17 cellular contexts compared by ENCODE assay signal in the genomic region with DNA sequence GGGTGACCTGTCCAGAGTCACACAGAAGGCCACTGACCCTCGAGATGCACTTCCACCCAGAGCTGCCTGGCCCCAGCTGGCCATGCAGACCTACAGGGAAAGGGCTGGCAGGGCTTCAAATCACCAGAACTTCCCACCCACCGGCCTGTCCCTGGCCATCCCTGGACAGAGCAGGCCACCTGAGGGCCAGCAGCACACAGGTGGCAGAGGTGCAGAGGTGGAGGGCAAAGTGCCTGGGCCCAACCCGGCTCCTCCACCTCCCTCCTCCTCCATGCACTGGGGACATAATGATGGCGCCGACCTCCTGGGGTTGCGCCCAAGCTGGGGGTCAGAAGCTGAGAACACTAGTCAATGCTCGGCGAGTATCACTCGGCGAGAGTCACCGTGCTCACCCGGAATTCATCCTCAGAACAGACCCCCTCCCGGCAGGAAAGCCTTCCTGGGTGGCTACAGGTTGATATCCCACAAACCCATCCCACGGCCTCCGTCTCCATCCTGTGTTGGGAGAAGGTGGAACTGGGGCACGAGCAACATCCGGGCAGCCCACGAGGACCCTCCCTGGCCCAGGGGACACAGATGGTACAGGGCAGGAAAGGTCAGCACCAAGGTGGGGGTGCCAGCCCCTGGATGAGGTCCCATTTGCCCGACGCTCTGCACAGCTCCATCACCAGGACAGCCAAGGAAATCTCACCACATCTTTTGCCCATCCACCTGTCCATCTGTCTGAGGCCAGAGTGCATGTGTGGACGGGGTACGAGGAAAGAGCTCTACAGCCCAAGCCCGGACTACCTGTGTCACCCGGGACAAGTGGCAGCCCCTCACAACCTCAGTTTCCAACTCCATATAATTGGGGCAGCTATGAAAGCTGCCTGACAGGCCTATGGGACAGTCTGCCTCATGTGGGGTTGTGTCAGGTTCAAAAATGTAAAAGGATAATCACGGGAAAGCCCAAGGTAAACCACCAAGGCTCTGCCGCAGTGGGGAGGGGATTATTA. TPM values are rescaled to one million over a fixed set of nuclear protein-coding genes. Genes with fewer than 3 reads are reported as not detected.
A peak's percentile ranks its signal among the peaks of the same experiment; 100 is the strongest.
DNase-seq lines count a peak whose midpoint lies in the region; ATAC-seq and TF ChIP-seq lines count a peak whose summit lies in the region.
"Had no signal": no experiment of that assay in that cellular context is flagged by ENCODE, and none has a peak within 500 bp of the region (broad histone marks: within the 10 kb centered on the region; RNA-seq: fewer than 3 reads in every experiment).

No MANE protein-coding gene starts in this region.

- H3K27ac ChIP-seq in right atrium auricular region (no peak overlapping the region), lower lobe of right lung (no peak overlapping the region), upper lobe of right lung (no peak overlapping the region)
- H3K27ac ChIP-seq: A549, GM23248, RWPE1 had no signal

- H3K36me3 Mint-ChIP-seq in activated CD8-positive, alpha-beta T cell treated with anti-CD3 and anti-CD28 coated beads, Interleukin-2, amount 10 ng/mL, durations not matched to agents 7 days and 5 days (ENCODE audit: low read depth): no peaks in the 10 kb centered on the region
- H3K36me3 Mint-ChIP-seq: CD4-positive, CD25-positive, alpha-beta regulatory T cell had no signal

- H3K27me3 ChIP-seq in right atrium auricular region (peaks cover 0 to 7% of the 10 kb centered on the region in 2 donors), lower lobe of right lung (ENCODE audit: low read depth) (peaks cover 25% of the 10 kb centered on the region), upper lobe of right lung (peaks cover 24% of the 10 kb centered on the region)

- H3K9me3 ChIP-seq in right atrium auricular region (no peaks in the 10 kb centered on the region), lower lobe of right lung (peaks cover 4% of the 10 kb centered on the region), upper lobe of right lung (no peaks in the 10 kb centered on the region)
- H3K9me3 ChIP-seq: A549 had no signal

- peaks cover 6% of the 10 kb centered on the region for H3K27me3 Mint-ChIP-seq in activated CD8-positive, alpha-beta T cell treated with anti-CD3 and anti-CD28 coated beads, Interleukin-2, amount 10 ng/mL, durations not matched to agents 7 days and 5 days (ENCODE audit: low read depth)

- H3K4me1 ChIP-seq in right atrium auricular region (no peaks in the 10 kb centered on the region), lower lobe of right lung (no peaks in the 10 kb centered on the region), upper lobe of right lung (no peaks in the 10 kb centered on the region)
- H3K4me1 ChIP-seq: A549 had no signal

- POLR2A ChIA-PET in activated CD8-positive, alpha-beta T cell treated with anti-CD3 and anti-CD28 coated beads, Interleukin-2, amount 10 ng/mL, durations not matched to agents 7 days and 5 days (lab: Charles Lee): no interaction called here

- H3K27ac Mint-ChIP-seq in activated CD8-positive, alpha-beta T cell treated with anti-CD3 and anti-CD28 coated beads, Interleukin-2, amount 10 ng/mL, durations not matched to agents 7 days and 5 days: no peak overlapping the region
- H3K27ac Mint-ChIP-seq: CD4-positive, CD25-positive, alpha-beta regulatory T cell had no signal

- H3K4me1 Mint-ChIP-seq in activated CD8-positive, alpha-beta T cell treated with anti-CD3 and anti-CD28 coated beads, Interleukin-2, amount 10 ng/mL, durations not matched to agents 7 days and 5 days (ENCODE audit: low read depth): peaks cover 3% of the 10 kb centered on the region

- H3K4me3 Mint-ChIP-seq in activated CD8-positive, alpha-beta T cell treated with anti-CD3 and anti-CD28 coated beads, Interleukin-2, amount 10 ng/mL, durations not matched to agents 7 days and 5 days: no peak overlapping the region
- H3K4me3 Mint-ChIP-seq: CD4-positive, CD25-positive, alpha-beta regulatory T cell had no signal

- H3K4me3 ChIP-seq in right atrium auricular region (no peak overlapping the region), lower lobe of right lung (no peak overlapping the region), upper lobe of right lung (no peak overlapping the region)
- H3K4me3 ChIP-seq: A549, GM12878, GM23248 had no signal

- DNase-seq in Right ventricle myocardium inferior (ENCODE audit: missing footprints): peak; percentile 61
- no peak for DNase-seq in right atrium auricular region (ENCODE audit: low spot score)
- peak; percentile 17 for DNase-seq in Right ventricle myocardium superior
- peak; percentile 36 for DNase-seq in lower lobe of right lung
- DNase-seq in upper lobe of right lung: peak; percentile 48
- no peak for DNase-seq in activated CD8-positive, alpha-beta T cell treated with anti-CD3 and anti-CD28 coated beads, Interleukin-2, amount 10 ng/mL, durations not matched to agents 7 days and 5 days
- DNase-seq in NCI-H1436 (lab: John Stamatoyannopoulos, UW): no peak
- no peak for DNase-seq in NCI-H1417 (lab: John Stamatoyannopoulos, UW)
- DNase-seq: CD4-positive, CD25-positive, alpha-beta regulatory T cell; GM23248; NCI-H1694; NCI-H345; NCI-H69; NK-92 treated with Interleukin-12 subunit alpha and Interleukin-12 subunit beta, amount 100 ng/mL, for 24 hours had no signal

- no peaks in the 10 kb centered on the region for H3K36me3 ChIP-seq in right atrium auricular region
- H3K36me3 ChIP-seq in lower lobe of right lung: no peaks in the 10 kb centered on the region
- H3K36me3 ChIP-seq in upper lobe of right lung: no peaks in the 10 kb centered on the region

- TF ChIP-seq CTCF in right atrium auricular region (IDR thresholded peaks at IDR 0.05): no peak
- TF ChIP-seq CTCF in lower lobe of right lung (IDR thresholded peaks at IDR 0.05): no peak
- no peak for TF ChIP-seq CTCF in upper lobe of right lung (IDR thresholded peaks at IDR 0.05)

- ATAC-seq in Right ventricle myocardium inferior (no peak), Right ventricle myocardium superior (ENCODE audit: poor library complexity) (no peak), lower lobe of right lung (no peak), upper lobe of right lung (no peak)
- no peak for ATAC-seq in activated CD8-positive, alpha-beta T cell treated with anti-CD3 and anti-CD28 coated beads, Interleukin-2, amount 10 ng/mL, durations not matched to agents 7 days and 5 days
- ATAC-seq: A549, GM12878 had no signal

- intact Hi-C loops in Right ventricle myocardium inferior (cut with DNase I): no loop called here
- intact Hi-C loops in Right ventricle myocardium superior (cut with DNase I): no loop called here
- intact Hi-C loops in lower lobe of right lung (cut with DNase I): no loop called here
- intact Hi-C loops in upper lobe of right lung (cut with DNase I): no loop called here

- H3K9me3 Mint-ChIP-seq in activated CD8-positive, alpha-beta T cell treated with anti-CD3 and anti-CD28 coated beads, Interleukin-2, amount 10 ng/mL, durations not matched to agents 7 days and 5 days (ENCODE audit: insufficient read depth): no peaks in the 10 kb centered on the region

- CTCF ChIA-PET in activated CD8-positive, alpha-beta T cell treated with anti-CD3 and anti-CD28 coated beads, Interleukin-2, amount 10 ng/mL, durations not matched to agents 7 days and 5 days (lab: Charles Lee): no interaction called here

RNA-seq across cellular contexts. Expression of a gene that starts 10.8 kb away (rescaled TPM):
- 0.68 TPM for total RNA-seq in Right ventricle myocardium inferior
- 1 to 10 TPM in 1 of 2 donors, under 1 TPM in 1; 0.93 to 5.7 TPM for total RNA-seq in right atrium auricular region
- 0.46 TPM for total RNA-seq in Right ventricle myocardium superior
- total RNA-seq in lower lobe of right lung: 1.3 TPM
- total RNA-seq in upper lobe of right lung: 1.5 TPM
- total RNA-seq in activated CD8-positive, alpha-beta T cell treated with anti-CD3 and anti-CD28 coated beads, Interleukin-2, amount 10 ng/mL, durations not matched to agents 7 days and 5 days: 1 to 10 TPM in 1 of 2 experiments, under 1 TPM in 1; 0.70 to 1.2 TPM

Comparison
In these comparisons a context has a peak if more than half of its experiments do, and no peak if none do; other contexts are left out.
1. DNase-seq: peak in Right ventricle myocardium inferior (single experiment), Right ventricle myocardium superior (single experiment), lower lobe of right lung (single experiment) and upper lobe of right lung (single experiment); none in right atrium auricular region (single experiment), activated CD8-positive, alpha-beta T cell treated with anti-CD3 and anti-CD28 coated beads, Interleukin-2, amount 10 ng/mL, durations not matched to agents 7 days and 5 days (single experiment), NCI-H1436 (single experiment) and NCI-H1417 (0 of 3).